Comparison of ENCODE assay signal across 8 cellular contexts in genomic region chr17:14297161-14297851, GRCh38. TPM values are rescaled to one million over a fixed set of nuclear protein-coding genes. Genes with fewer than 3 reads are reported as not detected.
DNase-seq lines count a peak whose midpoint lies in the region; ATAC-seq and TF ChIP-seq lines count a peak whose summit lies in the region.

No MANE protein-coding gene starts in this region.

- no peaks in the 10 kb centered on the region for H3F3A ChIP-seq in SK-N-SH (replicated peaks; ENCODE audit: insufficient read depth)

- H3K9me3 ChIP-seq in SK-N-SH (no peaks in the 10 kb centered on the region), neutrophil (no peaks in the 10 kb centered on the region)

- H2AFZ ChIP-seq in SK-N-SH (ENCODE audit: low read depth): no peak overlapping the region

- no peaks in the 10 kb centered on the region; the same call in 1 of the 2 replicates for H4K20me1 ChIP-seq in SK-N-SH (ENCODE audit: insufficient read depth)

- H3K9ac ChIP-seq in SK-N-SH: no peak overlapping the region

- no peak for TF ChIP-seq EP300 in SK-N-SH (IDR thresholded peaks at IDR 0.05; ENCODE audit: borderline replicate concordance in 1 of 2, low read depth in 1 of 2, low read length in 1 of 2)

- DNase-seq in SK-N-SH: peak; percentile 50
- DNase-seq in fibroblast of gingiva (ENCODE audit: low read depth): peak; percentile 80

- TF ChIP-seq CTCF in SK-N-SH (IDR thresholded peaks at IDR 0.05) (peak; percentile 46), VCaP (conservative IDR thresholded peaks at IDR 0.05) (peak; percentile 62), neutrophil (IDR thresholded peaks at IDR 0.05) (no peak)

- H3K27me3 ChIP-seq in SK-N-SH (ENCODE audit: insufficient read depth) (peaks cover 61% of the 10 kb centered on the region), neutrophil (peaks cover 100% of the 10 kb centered on the region)

- CTCF ChIA-PET in SK-N-SH (lab: Yijun Ruan, JAX): interaction anchor here (0.7 to 4.1 kb wide), 5 partner anchors 12 to 1182 kb away, joined by 3 to 12 read pairs (median 4); no protein-coding TSS in a partner anchor

- H3K36me3 ChIP-seq in SK-N-SH (replicated peaks in 1 of 2; ENCODE audit: control insufficient read depth in 1 of 2, insufficient read depth in 2 of 2, low read length in 1 of 2) (no peaks in the 10 kb centered on the region), neutrophil (no peaks in the 10 kb centered on the region)

- peak overlapping the region; percentile 33 to 54; a peak in 3 of 4 replicates for H3K4me3 ChIP-seq in SK-N-SH (ENCODE audit: low read depth in 2 of 2, low read length in 1 of 2)
- peak overlapping the region; percentile 20 to 38 for H3K4me3 ChIP-seq in neutrophil (ENCODE audit: low read depth in 1 of 2, low read length in 1 of 2)

- peak overlapping the region; percentile 69 for H3K4me2 ChIP-seq in SK-N-SH

- H3K4me1 ChIP-seq in SK-N-SH (ENCODE audit: control insufficient read depth in 1 of 2, insufficient read depth in 2 of 2, low read depth in 1 of 2, low read length in 1 of 2) (peaks cover 0 to 18% of the 10 kb centered on the region in 2 experiments; a peak in 2 of 4 replicates), neutrophil (ENCODE audit: control insufficient read depth in 1 of 2, insufficient read depth in 1 of 2, low read depth in 1 of 2, low read length in 1 of 2) (peaks cover 40 to 50% of the 10 kb centered on the region in 2 experiments)

- TF ChIP-seq RAD21 in SK-N-SH (IDR thresholded peaks at IDR 0.05; ENCODE audit: low read length): no peak

- no peak overlapping the region for H3K27ac ChIP-seq in SK-N-SH (ENCODE audit: low read depth in 2 of 2, low read length in 1 of 2)
- H3K27ac ChIP-seq in VCaP: no peak overlapping the region; the same call in 1 of the 2 replicates
- no peak overlapping the region for H3K27ac ChIP-seq in neutrophil

- ATAC-seq in SK-N-SH treated with all-trans-retinoic acid at 6 μM for 48 hours (no peak), HG03159 (IDR thresholded peaks at IDR 0.05; ENCODE audit: unreplicated experiment) (no peak), HG03354 (IDR thresholded peaks at IDR 0.05; ENCODE audit: poor library complexity, severe bottlenecking, unreplicated experiment) (no peak), GM19324 (IDR thresholded peaks at IDR 0.05; ENCODE audit: low FRiP score, unreplicated experiment) (no peak)

- peaks cover 10% of the 10 kb centered on the region for H3K79me2 ChIP-seq in SK-N-SH (ENCODE audit: insufficient read depth)

- WGBS in SK-N-SH (ENCODE audit: low lambda C conversion rate): 7% methylated on average over 19 of the region's 63 CpGs

- POLR2A ChIA-PET in SK-N-SH (lab: Yijun Ruan, JAX): no interaction called here

- no peaks in the 10 kb centered on the region for H3K9me2 ChIP-seq in SK-N-SH

TF ChIP-seq in SK-N-SH, 30 proteins besides CTCF, POLR2A, EP300 and RAD21 (continues in another document):
- TF ChIP-seq TAF1 (IDR thresholded peaks at IDR 0.05; ENCODE audit: borderline replicate concordance, low read depth, low read length) (no peak), NRF1 (IDR thresholded peaks at IDR 0.05; ENCODE audit: low read depth, low read length) (no peak), TEAD4 (IDR thresholded peaks at IDR 0.05; ENCODE audit: borderline replicate concordance, insufficient read depth) (no peak), MXI1 (IDR thresholded peaks at IDR 0.05; ENCODE audit: low read depth, low read length) (no peak), GABPA (IDR thresholded peaks at IDR 0.05; ENCODE audit: low read depth) (no peak), USF2 (IDR thresholded peaks at IDR 0.05; ENCODE audit: borderline replicate concordance, low read depth, low read length) (no peak), NFIC (IDR thresholded peaks at IDR 0.05; ENCODE audit: borderline replicate concordance) (no peak), FOXM1 (IDR thresholded peaks at IDR 0.05; ENCODE audit: low read depth) (no peak), EZH2phosphoT487 (IDR thresholded peaks at IDR 0.05; ENCODE audit: borderline replicate concordance, low read depth) (no peak)
- TF ChIP-seq, protein P1, sequence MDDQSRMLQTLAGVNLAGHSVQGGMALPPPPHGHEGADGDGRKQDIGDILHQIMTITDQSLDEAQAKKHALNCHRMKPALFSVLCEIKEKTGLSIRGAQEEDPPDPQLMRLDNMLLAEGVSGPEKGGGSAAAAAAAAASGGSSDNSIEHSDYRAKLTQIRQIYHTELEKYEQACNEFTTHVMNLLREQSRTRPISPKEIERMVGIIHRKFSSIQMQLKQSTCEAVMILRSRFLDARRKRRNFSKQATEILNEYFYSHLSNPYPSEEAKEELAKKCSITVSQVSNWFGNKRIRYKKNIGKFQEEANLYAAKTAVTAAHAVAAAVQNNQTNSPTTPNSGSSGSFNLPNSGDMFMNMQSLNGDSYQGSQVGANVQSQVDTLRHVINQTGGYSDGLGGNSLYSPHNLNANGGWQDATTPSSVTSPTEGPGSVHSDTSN (IDR thresholded peaks at IDR 0.05): no peak
- TF ChIP-seq, protein P2, sequence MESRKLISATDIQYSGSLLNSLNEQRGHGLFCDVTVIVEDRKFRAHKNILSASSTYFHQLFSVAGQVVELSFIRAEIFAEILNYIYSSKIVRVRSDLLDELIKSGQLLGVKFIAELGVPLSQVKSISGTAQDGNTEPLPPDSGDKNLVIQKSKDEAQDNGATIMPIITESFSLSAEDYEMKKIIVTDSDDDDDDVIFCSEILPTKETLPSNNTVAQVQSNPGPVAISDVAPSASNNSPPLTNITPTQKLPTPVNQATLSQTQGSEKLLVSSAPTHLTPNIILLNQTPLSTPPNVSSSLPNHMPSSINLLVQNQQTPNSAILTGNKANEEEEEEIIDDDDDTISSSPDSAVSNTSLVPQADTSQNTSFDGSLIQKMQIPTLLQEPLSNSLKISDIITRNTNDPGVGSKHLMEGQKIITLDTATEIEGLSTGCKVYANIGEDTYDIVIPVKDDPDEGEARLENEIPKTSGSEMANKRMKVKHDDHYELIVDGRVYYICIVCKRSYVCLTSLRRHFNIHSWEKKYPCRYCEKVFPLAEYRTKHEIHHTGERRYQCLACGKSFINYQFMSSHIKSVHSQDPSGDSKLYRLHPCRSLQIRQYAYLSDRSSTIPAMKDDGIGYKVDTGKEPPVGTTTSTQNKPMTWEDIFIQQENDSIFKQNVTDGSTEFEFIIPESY (IDR thresholded peaks at IDR 0.05; ENCODE audit: borderline replicate concordance, low read depth): no peak

TF ChIP-seq in SK-N-SH treated with all-trans-retinoic acid at 6 μM for 48 hours, 23 proteins besides CTCF, POLR2A, EP300 and RAD21:
- TF ChIP-seq BACH2 (CRISPR knock-in tag; IDR thresholded peaks at IDR 0.05; ENCODE audit: borderline replicate concordance): no peak
- TF ChIP-seq ZNF8 (CRISPR knock-in tag; IDR thresholded peaks at IDR 0.05): no peak
- TF ChIP-seq RARB (CRISPR knock-in tag; IDR thresholded peaks at IDR 0.05): no peak
- TF ChIP-seq ZFP3 (CRISPR knock-in tag; IDR thresholded peaks at IDR 0.05): no peak
- TF ChIP-seq ARNTL (CRISPR knock-in tag; IDR thresholded peaks at IDR 0.05; ENCODE audit: borderline replicate concordance, low read depth): no peak
- TF ChIP-seq ESRRG (CRISPR knock-in tag; IDR thresholded peaks at IDR 0.05): no peak
- TF ChIP-seq, protein P3, sequence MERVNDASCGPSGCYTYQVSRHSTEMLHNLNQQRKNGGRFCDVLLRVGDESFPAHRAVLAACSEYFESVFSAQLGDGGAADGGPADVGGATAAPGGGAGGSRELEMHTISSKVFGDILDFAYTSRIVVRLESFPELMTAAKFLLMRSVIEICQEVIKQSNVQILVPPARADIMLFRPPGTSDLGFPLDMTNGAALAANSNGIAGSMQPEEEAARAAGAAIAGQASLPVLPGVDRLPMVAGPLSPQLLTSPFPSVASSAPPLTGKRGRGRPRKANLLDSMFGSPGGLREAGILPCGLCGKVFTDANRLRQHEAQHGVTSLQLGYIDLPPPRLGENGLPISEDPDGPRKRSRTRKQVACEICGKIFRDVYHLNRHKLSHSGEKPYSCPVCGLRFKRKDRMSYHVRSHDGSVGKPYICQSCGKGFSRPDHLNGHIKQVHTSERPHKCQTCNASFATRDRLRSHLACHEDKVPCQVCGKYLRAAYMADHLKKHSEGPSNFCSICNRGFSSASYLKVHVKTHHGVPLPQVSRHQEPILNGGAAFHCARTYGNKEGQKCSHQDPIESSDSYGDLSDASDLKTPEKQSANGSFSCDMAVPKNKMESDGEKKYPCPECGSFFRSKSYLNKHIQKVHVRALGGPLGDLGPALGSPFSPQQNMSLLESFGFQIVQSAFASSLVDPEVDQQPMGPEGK (CRISPR knock-in tag; IDR thresholded peaks at IDR 0.05; ENCODE audit: borderline replicate concordance): no peak
- TF ChIP-seq ZNF565 (CRISPR knock-in tag; conservative IDR thresholded peaks at IDR 0.05; ENCODE audit: low read depth): no peak
- no peak for TF ChIP-seq TCF4 (CRISPR knock-in tag; IDR thresholded peaks at IDR 0.05; ENCODE audit: borderline replicate concordance)
- no peak for TF ChIP-seq PPARA (CRISPR knock-in tag; IDR thresholded peaks at IDR 0.05; ENCODE audit: borderline replicate concordance)
- TF ChIP-seq, protein P4, sequence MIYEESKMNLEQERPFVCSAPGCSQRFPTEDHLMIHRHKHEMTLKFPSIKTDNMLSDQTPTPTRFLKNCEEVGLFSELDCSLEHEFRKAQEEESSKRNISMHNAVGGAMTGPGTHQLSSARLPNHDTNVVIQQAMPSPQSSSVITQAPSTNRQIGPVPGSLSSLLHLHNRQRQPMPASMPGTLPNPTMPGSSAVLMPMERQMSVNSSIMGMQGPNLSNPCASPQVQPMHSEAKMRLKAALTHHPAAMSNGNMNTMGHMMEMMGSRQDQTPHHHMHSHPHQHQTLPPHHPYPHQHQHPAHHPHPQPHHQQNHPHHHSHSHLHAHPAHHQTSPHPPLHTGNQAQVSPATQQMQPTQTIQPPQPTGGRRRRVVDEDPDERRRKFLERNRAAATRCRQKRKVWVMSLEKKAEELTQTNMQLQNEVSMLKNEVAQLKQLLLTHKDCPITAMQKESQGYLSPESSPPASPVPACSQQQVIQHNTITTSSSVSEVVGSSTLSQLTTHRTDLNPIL (CRISPR knock-in tag; IDR thresholded peaks at IDR 0.05; ENCODE audit: low read depth): no peak
- no peak for TF ChIP-seq CSDC2 (CRISPR knock-in tag; IDR thresholded peaks at IDR 0.05)
- no peak for TF ChIP-seq GLIS3 (CRISPR knock-in tag; IDR thresholded peaks at IDR 0.05)
- TF ChIP-seq ZFP30 (CRISPR knock-in tag; IDR thresholded peaks at IDR 0.05): no peak

RNA-seq across cellular contexts. Expression of gene HS3ST3B1, which starts 3.6 kb away (rescaled TPM):
- 0.55 and 0.67 TPM in 2 replicates for polyA plus RNA-seq in SK-N-SH (2012; rRNA removed)
- polyA plus RNA-seq in SK-N-SH (2012; cell fraction: cytosol; rRNA removed): 0.55 and 0.71 TPM in 2 replicates
- polyA plus RNA-seq in SK-N-SH (2012; cell fraction: nucleus; rRNA removed): 0.76 and 0.85 TPM in 2 replicates
